Comparison of ENCODE assay signal across 1 cellular context in genomic region chr3:45915518-45916231, GRCh38.
TF ChIP-seq lines count a peak whose summit lies in the region.

No MANE protein-coding gene starts in this region.

TF ChIP-seq in GM12878, 131 proteins besides CTCF, POLR2A, EP300 and RAD21 (continued from another document and continues in another):
- TF ChIP-seq MYB (IDR thresholded peaks at IDR 0.05; ENCODE audit: borderline replicate concordance, low read depth, low read length) (peak; percentile 93), ATF3 (IDR thresholded peaks at IDR 0.05; ENCODE audit: borderline replicate concordance, extremely low read depth, low read depth, low read length) (no peak), BHLHE40 (IDR thresholded peaks at IDR 0.05; ENCODE audit: borderline replicate concordance in 1 of 2, low read depth in 2 of 2, low read length in 1 of 2) (peak; percentile 68 to 77), IRF4 (IDR thresholded peaks at IDR 0.05; ENCODE audit: low read depth, low read length) (peak; percentile 92), EZH2 (IDR thresholded peaks at IDR 0.05; ENCODE audit: borderline replicate concordance, control insufficient read depth, low read depth, low read length) (no peak), KDM1A (IDR thresholded peaks at IDR 0.05; ENCODE audit: borderline replicate concordance) (no peak), USF2 (IDR thresholded peaks at IDR 0.05; ENCODE audit: borderline replicate concordance, low read depth, low read length) (no peak), HDAC6 (IDR thresholded peaks at IDR 0.05; ENCODE audit: unreplicated experiment) (no peak), GATAD2B (conservative IDR thresholded peaks at IDR 0.05; ENCODE audit: low read depth) (peak; percentile 100), GABPA (IDR thresholded peaks at IDR 0.05; ENCODE audit: low read depth) (no peak; the same call in 1 of the 2 replicates), CUX1 (IDR thresholded peaks at IDR 0.05; ENCODE audit: insufficient replicate concordance, low read depth, low read length) (peak; percentile 97), PAX5 (IDR thresholded peaks at IDR 0.05; ENCODE audit: borderline replicate concordance, low read depth, low read length) (peak; percentile 83; the same call in 1 of the 2 replicates), SMARCA5 (IDR thresholded peaks at IDR 0.05) (peak; percentile 30; the same call in 1 of the 2 replicates), IRF3 (IDR thresholded peaks at IDR 0.05) (no peak), MLLT1 (IDR thresholded peaks at IDR 0.05) (peak; percentile 66; the same call in 1 of the 2 replicates), CBX5 (IDR thresholded peaks at IDR 0.05; ENCODE audit: low read depth) (0 out of 2 replicates have a peak, but pooled peaks have one; percentile 95), EED (IDR thresholded peaks at IDR 0.05; ENCODE audit: low read depth) (peak; percentile 88), RUNX3 (IDR thresholded peaks at IDR 0.05; ENCODE audit: low read length) (peak; percentile 88), RELB (IDR thresholded peaks at IDR 0.05; ENCODE audit: low read depth) (peak; percentile 87; the same call in 1 of the 2 replicates), MEF2B (IDR thresholded peaks at IDR 0.05; ENCODE audit: partially characterized antibody, poor library complexity, severe bottlenecking) (peak; percentile 95), RBBP5 (conservative IDR thresholded peaks at IDR 0.05) (no peak), TCF3 (IDR thresholded peaks at IDR 0.05; ENCODE audit: borderline replicate concordance, insufficient read depth, low read depth, low read length) (peak; percentile 88), PKNOX1 (IDR thresholded peaks at IDR 0.05) (peak; percentile 88), ESRRA (IDR thresholded peaks at IDR 0.05; ENCODE audit: low read length) (no peak), NBN (IDR thresholded peaks at IDR 0.05) (peak; percentile 96), TCF12 (IDR thresholded peaks at IDR 0.05; ENCODE audit: low read depth, low read length) (peak; percentile 94), SRF (IDR thresholded peaks at IDR 0.05; ENCODE audit: low read depth in 2 of 2, low read length in 2 of 2) (peak in 1 of 2 experiments; percentile 66; a peak in 2 of 4 replicates), NR2C1 (IDR thresholded peaks at IDR 0.05) (peak; percentile 9; the same call in 1 of the 2 replicates), ZBED1 (IDR thresholded peaks at IDR 0.05; ENCODE audit: borderline replicate concordance) (peak; percentile 97), STAT1 (conservative IDR thresholded peaks at IDR 0.05) (no peak), JUND (IDR thresholded peaks at IDR 0.05; ENCODE audit: low read depth, low read length) (peak; percentile 84), CHD2 (IDR thresholded peaks at IDR 0.05; ENCODE audit: borderline replicate concordance, low read depth, low read length) (peak; percentile 68; the same call in 1 of the 2 replicates), FOXM1 (IDR thresholded peaks at IDR 0.05; ENCODE audit: low read depth, low read length) (peak; percentile 99), IKZF1 (conservative IDR thresholded peaks at IDR 0.05) (peak; percentile 83), CBX3 (IDR thresholded peaks at IDR 0.05; ENCODE audit: borderline replicate concordance, low read depth) (no peak), POLR2AphosphoS2 (IDR thresholded peaks at IDR 0.05; ENCODE audit: low read depth, low read length) (no peak), POU2F2 (IDR thresholded peaks at IDR 0.05; ENCODE audit: borderline replicate concordance, low read depth, low read length) (peak; percentile 88; the same call in 2 of the 3 replicates), SMAD5 (IDR thresholded peaks at IDR 0.05; ENCODE audit: low read depth) (peak; percentile 76; the same call in 1 of the 2 replicates)
- TF ChIP-seq, protein P1, sequence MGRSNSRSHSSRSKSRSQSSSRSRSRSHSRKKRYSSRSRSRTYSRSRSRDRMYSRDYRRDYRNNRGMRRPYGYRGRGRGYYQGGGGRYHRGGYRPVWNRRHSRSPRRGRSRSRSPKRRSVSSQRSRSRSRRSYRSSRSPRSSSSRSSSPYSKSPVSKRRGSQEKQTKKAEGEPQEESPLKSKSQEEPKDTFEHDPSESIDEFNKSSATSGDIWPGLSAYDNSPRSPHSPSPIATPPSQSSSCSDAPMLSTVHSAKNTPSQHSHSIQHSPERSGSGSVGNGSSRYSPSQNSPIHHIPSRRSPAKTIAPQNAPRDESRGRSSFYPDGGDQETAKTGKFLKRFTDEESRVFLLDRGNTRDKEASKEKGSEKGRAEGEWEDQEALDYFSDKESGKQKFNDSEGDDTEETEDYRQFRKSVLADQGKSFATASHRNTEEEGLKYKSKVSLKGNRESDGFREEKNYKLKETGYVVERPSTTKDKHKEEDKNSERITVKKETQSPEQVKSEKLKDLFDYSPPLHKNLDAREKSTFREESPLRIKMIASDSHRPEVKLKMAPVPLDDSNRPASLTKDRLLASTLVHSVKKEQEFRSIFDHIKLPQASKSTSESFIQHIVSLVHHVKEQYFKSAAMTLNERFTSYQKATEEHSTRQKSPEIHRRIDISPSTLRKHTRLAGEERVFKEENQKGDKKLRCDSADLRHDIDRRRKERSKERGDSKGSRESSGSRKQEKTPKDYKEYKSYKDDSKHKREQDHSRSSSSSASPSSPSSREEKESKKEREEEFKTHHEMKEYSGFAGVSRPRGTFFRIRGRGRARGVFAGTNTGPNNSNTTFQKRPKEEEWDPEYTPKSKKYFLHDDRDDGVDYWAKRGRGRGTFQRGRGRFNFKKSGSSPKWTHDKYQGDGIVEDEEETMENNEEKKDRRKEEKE (IDR thresholded peaks at IDR 0.05) = no peak
- TF ChIP-seq, protein P2, sequence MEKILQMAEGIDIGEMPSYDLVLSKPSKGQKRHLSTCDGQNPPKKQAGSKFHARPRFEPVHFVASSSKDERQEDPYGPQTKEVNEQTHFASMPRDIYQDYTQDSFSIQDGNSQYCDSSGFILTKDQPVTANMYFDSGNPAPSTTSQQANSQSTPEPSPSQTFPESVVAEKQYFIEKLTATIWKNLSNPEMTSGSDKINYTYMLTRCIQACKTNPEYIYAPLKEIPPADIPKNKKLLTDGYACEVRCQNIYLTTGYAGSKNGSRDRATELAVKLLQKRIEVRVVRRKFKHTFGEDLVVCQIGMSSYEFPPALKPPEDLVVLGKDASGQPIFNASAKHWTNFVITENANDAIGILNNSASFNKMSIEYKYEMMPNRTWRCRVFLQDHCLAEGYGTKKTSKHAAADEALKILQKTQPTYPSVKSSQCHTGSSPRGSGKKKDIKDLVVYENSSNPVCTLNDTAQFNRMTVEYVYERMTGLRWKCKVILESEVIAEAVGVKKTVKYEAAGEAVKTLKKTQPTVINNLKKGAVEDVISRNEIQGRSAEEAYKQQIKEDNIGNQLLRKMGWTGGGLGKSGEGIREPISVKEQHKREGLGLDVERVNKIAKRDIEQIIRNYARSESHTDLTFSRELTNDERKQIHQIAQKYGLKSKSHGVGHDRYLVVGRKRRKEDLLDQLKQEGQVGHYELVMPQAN (conservative IDR thresholded peaks at IDR 0.05) = peak; percentile 41
- TF ChIP-seq, protein P3, sequence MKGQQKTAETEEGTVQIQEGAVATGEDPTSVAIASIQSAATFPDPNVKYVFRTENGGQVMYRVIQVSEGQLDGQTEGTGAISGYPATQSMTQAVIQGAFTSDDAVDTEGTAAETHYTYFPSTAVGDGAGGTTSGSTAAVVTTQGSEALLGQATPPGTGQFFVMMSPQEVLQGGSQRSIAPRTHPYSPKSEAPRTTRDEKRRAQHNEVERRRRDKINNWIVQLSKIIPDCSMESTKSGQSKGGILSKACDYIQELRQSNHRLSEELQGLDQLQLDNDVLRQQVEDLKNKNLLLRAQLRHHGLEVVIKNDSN (IDR thresholded peaks at IDR 0.05; ENCODE audit: borderline replicate concordance, extremely low read length, insufficient read depth, low read depth, low read length) = no peak
- TF ChIP-seq, protein P4, sequence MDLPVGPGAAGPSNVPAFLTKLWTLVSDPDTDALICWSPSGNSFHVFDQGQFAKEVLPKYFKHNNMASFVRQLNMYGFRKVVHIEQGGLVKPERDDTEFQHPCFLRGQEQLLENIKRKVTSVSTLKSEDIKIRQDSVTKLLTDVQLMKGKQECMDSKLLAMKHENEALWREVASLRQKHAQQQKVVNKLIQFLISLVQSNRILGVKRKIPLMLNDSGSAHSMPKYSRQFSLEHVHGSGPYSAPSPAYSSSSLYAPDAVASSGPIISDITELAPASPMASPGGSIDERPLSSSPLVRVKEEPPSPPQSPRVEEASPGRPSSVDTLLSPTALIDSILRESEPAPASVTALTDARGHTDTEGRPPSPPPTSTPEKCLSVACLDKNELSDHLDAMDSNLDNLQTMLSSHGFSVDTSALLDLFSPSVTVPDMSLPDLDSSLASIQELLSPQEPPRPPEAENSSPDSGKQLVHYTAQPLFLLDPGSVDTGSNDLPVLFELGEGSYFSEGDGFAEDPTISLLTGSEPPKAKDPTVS (IDR thresholded peaks at IDR 0.05; ENCODE audit: low read depth, low read length) = no peak
